ENCODE assay signal across 1 cellular context in genomic region chr10:24727811-24728210, GRCh38.
TF ChIP-seq lines count a peak whose summit lies in the region.

No MANE protein-coding gene starts in this region.

TF ChIP-seq in HepG2, 621 proteins besides CTCF, POLR2A, EP300 and RAD21 (continued from another document):
- no peak for TF ChIP-seq EHMT2 (IDR thresholded peaks at IDR 0.05; ENCODE audit: borderline replicate concordance, low read depth, low read length)
- TF ChIP-seq ZNF7 (CRISPR knock-in tag; IDR thresholded peaks at IDR 0.05), result peak; percentile 37; the same call in 1 of the 2 replicates
- TF ChIP-seq ZSCAN12 (CRISPR knock-in tag; IDR thresholded peaks at IDR 0.05), result no peak
- no peak for TF ChIP-seq EED (CRISPR knock-in tag; IDR thresholded peaks at IDR 0.05)
- TF ChIP-seq, protein P1, sequence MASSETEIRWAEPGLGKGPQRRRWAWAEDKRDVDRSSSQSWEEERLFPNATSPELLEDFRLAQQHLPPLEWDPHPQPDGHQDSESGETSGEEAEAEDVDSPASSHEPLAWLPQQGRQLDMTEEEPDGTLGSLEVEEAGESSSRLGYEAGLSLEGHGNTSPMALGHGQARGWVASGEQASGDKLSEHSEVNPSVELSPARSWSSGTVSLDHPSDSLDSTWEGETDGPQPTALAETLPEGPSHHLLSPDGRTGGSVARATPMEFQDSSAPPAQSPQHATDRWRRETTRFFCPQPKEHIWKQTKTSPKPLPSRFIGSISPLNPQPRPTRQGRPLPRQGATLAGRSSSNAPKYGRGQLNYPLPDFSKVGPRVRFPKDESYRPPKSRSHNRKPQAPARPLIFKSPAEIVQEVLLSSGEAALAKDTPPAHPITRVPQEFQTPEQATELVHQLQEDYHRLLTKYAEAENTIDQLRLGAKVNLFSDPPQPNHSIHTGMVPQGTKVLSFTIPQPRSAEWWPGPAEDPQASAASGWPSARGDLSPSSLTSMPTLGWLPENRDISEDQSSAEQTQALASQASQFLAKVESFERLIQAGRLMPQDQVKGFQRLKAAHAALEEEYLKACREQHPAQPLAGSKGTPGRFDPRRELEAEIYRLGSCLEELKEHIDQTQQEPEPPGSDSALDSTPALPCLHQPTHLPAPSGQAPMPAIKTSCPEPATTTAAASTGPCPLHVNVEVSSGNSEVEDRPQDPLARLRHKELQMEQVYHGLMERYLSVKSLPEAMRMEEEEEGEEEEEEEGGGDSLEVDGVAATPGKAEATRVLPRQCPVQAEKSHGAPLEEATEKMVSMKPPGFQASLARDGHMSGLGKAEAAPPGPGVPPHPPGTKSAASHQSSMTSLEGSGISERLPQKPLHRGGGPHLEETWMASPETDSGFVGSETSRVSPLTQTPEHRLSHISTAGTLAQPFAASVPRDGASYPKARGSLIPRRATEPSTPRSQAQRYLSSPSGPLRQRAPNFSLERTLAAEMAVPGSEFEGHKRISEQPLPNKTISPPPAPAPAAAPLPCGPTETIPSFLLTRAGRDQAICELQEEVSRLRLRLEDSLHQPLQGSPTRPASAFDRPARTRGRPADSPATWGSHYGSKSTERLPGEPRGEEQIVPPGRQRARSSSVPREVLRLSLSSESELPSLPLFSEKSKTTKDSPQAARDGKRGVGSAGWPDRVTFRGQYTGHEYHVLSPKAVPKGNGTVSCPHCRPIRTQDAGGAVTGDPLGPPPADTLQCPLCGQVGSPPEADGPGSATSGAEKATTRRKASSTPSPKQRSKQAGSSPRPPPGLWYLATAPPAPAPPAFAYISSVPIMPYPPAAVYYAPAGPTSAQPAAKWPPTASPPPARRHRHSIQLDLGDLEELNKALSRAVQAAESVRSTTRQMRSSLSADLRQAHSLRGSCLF (CRISPR knock-in tag; IDR thresholded peaks at IDR 0.05; ENCODE audit: borderline replicate concordance), result no peak
- TF ChIP-seq PITX1 (CRISPR knock-in tag; IDR thresholded peaks at IDR 0.05), result no peak
- no peak for TF ChIP-seq HNF4G (IDR thresholded peaks at IDR 0.05; ENCODE audit: borderline replicate concordance, low read depth, low read length)
- no peak for TF ChIP-seq HNF4G (CRISPR knock-in tag; IDR thresholded peaks at IDR 0.05; ENCODE audit: borderline replicate concordance, low read depth)
- no peak for TF ChIP-seq TAF15 (IDR thresholded peaks at IDR 0.05; ENCODE audit: low read depth, low read length, poor library complexity, severe bottlenecking)
- TF ChIP-seq ZNF607 (CRISPR knock-in tag; IDR thresholded peaks at IDR 0.05; ENCODE audit: borderline replicate concordance), result no peak
- TF ChIP-seq, protein P2, sequence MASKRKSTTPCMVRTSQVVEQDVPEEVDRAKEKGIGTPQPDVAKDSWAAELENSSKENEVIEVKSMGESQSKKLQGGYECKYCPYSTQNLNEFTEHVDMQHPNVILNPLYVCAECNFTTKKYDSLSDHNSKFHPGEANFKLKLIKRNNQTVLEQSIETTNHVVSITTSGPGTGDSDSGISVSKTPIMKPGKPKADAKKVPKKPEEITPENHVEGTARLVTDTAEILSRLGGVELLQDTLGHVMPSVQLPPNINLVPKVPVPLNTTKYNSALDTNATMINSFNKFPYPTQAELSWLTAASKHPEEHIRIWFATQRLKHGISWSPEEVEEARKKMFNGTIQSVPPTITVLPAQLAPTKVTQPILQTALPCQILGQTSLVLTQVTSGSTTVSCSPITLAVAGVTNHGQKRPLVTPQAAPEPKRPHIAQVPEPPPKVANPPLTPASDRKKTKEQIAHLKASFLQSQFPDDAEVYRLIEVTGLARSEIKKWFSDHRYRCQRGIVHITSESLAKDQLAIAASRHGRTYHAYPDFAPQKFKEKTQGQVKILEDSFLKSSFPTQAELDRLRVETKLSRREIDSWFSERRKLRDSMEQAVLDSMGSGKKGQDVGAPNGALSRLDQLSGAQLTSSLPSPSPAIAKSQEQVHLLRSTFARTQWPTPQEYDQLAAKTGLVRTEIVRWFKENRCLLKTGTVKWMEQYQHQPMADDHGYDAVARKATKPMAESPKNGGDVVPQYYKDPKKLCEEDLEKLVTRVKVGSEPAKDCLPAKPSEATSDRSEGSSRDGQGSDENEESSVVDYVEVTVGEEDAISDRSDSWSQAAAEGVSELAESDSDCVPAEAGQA (IDR thresholded peaks at IDR 0.05; ENCODE audit: low read depth), result no peak
- TF ChIP-seq, protein P2 (CRISPR knock-in tag; IDR thresholded peaks at IDR 0.05; ENCODE audit: borderline replicate concordance), result no peak
- no peak for TF ChIP-seq CHD2 (IDR thresholded peaks at IDR 0.05; ENCODE audit: low read depth, low read length)
- TF ChIP-seq SRSF4 (IDR thresholded peaks at IDR 0.05; ENCODE audit: low read depth, low read length, poor library complexity, severe bottlenecking), result no peak
- no peak for TF ChIP-seq ZSCAN21 (CRISPR knock-in tag; IDR thresholded peaks at IDR 0.05; ENCODE audit: borderline replicate concordance)
- TF ChIP-seq GTF3A (CRISPR knock-in tag; conservative IDR thresholded peaks at IDR 0.05), result no peak
- no peak for TF ChIP-seq ZSCAN29 (CRISPR knock-in tag; conservative IDR thresholded peaks at IDR 0.05)
- TF ChIP-seq ZNF460 (CRISPR knock-in tag; IDR thresholded peaks at IDR 0.05; ENCODE audit: borderline replicate concordance), result peak; percentile 30; the same call in 1 of the 2 replicates
